In the genomic region with DNA sequence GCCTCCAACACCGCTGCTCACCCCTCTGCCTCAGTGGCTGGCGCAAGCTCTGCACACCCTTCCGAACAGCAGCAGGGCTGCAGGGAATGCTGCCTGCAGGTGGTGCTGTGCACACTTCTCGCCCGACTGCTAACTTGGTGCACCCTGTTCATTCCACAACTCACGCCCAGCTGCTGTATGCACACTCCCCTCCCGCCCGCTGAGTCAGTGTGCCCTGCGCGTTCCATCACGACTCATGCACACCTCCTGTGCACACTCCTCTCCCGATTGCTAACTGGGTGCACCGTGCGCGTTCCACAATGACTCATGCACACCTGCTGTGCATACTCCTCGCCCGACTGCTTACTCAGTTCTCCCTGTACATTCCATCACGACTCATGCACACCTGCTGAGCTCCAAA, we compare ENCODE assay signal across 1 cellular context.
TF ChIP-seq lines count a peak whose summit lies in the region.

No MANE protein-coding gene starts in this region.

TF ChIP-seq in GM23338, 12 proteins besides CTCF, POLR2A, EP300 and RAD21 (continued from another document):
- TF ChIP-seq, protein P1, sequence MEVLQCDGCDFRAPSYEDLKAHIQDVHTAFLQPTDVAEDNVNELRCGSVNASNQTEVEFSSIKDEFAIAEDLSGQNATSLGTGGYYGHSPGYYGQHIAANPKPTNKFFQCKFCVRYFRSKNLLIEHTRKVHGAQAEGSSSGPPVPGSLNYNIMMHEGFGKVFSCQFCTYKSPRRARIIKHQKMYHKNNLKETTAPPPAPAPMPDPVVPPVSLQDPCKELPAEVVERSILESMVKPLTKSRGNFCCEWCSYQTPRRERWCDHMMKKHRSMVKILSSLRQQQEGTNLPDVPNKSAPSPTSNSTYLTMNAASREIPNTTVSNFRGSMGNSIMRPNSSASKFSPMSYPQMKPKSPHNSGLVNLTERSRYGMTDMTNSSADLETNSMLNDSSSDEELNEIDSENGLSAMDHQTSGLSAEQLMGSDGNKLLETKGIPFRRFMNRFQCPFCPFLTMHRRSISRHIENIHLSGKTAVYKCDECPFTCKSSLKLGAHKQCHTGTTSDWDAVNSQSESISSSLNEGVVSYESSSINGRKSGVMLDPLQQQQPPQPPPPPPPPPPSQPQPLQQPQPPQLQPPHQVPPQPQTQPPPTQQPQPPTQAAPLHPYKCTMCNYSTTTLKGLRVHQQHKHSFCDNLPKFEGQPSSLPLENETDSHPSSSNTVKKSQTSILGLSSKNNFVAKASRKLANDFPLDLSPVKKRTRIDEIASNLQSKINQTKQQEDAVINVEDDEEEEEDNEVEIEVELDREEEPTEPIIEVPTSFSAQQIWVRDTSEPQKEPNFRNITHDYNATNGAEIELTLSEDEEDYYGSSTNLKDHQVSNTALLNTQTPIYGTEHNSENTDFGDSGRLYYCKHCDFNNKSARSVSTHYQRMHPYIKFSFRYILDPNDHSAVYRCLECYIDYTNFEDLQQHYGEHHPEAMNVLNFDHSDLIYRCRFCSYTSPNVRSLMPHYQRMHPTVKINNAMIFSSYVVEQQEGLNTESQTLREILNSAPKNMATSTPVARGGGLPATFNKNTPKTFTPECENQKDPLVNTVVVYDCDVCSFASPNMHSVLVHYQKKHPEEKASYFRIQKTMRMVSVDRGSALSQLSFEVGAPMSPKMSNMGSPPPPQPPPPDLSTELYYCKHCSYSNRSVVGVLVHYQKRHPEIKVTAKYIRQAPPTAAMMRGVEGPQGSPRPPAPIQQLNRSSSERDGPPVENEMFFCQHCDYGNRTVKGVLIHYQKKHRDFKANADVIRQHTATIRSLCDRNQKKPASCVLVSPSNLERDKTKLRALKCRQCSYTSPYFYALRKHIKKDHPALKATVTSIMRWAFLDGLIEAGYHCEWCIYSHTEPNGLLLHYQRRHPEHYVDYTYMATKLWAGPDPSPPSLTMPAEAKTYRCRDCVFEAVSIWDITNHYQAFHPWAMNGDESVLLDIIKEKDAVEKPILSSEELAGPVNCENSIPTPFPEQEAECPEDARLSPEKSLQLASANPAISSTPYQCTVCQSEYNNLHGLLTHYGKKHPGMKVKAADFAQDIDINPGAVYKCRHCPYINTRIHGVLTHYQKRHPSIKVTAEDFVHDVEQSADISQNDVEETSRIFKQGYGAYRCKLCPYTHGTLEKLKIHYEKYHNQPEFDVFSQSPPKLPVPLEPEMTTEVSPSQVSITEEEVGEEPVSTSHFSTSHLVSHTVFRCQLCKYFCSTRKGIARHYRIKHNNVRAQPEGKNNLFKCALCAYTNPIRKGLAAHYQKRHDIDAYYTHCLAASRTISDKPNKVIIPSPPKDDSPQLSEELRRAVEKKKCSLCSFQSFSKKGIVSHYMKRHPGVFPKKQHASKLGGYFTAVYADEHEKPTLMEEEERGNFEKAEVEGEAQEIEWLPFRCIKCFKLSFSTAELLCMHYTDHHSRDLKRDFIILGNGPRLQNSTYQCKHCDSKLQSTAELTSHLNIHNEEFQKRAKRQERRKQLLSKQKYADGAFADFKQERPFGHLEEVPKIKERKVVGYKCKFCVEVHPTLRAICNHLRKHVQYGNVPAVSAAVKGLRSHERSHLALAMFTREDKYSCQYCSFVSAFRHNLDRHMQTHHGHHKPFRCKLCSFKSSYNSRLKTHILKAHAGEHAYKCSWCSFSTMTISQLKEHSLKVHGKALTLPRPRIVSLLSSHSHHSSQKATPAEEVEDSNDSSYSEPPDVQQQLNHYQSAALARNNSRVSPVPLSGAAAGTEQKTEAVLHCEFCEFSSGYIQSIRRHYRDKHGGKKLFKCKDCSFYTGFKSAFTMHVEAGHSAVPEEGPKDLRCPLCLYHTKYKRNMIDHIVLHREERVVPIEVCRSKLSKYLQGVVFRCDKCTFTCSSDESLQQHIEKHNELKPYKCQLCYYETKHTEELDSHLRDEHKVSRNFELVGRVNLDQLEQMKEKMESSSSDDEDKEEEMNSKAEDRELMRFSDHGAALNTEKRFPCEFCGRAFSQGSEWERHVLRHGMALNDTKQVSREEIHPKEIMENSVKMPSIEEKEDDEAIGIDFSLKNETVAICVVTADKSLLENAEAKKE (CRISPR knock-in tag; IDR thresholded peaks at IDR 0.05), result no peak
- no peak for TF ChIP-seq ZNF331 (CRISPR knock-in tag; IDR thresholded peaks at IDR 0.05; ENCODE audit: low read depth)
- TF ChIP-seq CREB1 (CRISPR knock-in tag; IDR thresholded peaks at IDR 0.05; ENCODE audit: low read depth), result no peak
- TF ChIP-seq EZH2phosphoT487 (IDR thresholded peaks at IDR 0.05; ENCODE audit: unreplicated experiment), result no peak
- TF ChIP-seq NANOG (IDR thresholded peaks at IDR 0.05; ENCODE audit: borderline replicate concordance), result no peak
- TF ChIP-seq JUNB (IDR thresholded peaks at IDR 0.05; ENCODE audit: unreplicated experiment), result no peak
- TF ChIP-seq POLR2AphosphoS5 (IDR thresholded peaks at IDR 0.05; ENCODE audit: low read depth), result no peak
- no peak for TF ChIP-seq STAT1 (IDR thresholded peaks at IDR 0.05; ENCODE audit: unreplicated experiment)
- TF ChIP-seq, protein P2, sequence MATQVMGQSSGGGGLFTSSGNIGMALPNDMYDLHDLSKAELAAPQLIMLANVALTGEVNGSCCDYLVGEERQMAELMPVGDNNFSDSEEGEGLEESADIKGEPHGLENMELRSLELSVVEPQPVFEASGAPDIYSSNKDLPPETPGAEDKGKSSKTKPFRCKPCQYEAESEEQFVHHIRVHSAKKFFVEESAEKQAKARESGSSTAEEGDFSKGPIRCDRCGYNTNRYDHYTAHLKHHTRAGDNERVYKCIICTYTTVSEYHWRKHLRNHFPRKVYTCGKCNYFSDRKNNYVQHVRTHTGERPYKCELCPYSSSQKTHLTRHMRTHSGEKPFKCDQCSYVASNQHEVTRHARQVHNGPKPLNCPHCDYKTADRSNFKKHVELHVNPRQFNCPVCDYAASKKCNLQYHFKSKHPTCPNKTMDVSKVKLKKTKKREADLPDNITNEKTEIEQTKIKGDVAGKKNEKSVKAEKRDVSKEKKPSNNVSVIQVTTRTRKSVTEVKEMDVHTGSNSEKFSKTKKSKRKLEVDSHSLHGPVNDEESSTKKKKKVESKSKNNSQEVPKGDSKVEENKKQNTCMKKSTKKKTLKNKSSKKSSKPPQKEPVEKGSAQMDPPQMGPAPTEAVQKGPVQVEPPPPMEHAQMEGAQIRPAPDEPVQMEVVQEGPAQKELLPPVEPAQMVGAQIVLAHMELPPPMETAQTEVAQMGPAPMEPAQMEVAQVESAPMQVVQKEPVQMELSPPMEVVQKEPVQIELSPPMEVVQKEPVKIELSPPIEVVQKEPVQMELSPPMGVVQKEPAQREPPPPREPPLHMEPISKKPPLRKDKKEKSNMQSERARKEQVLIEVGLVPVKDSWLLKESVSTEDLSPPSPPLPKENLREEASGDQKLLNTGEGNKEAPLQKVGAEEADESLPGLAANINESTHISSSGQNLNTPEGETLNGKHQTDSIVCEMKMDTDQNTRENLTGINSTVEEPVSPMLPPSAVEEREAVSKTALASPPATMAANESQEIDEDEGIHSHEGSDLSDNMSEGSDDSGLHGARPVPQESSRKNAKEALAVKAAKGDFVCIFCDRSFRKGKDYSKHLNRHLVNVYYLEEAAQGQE (IDR thresholded peaks at IDR 0.05; ENCODE audit: unreplicated experiment), result no peak
- TF ChIP-seq, protein P3, sequence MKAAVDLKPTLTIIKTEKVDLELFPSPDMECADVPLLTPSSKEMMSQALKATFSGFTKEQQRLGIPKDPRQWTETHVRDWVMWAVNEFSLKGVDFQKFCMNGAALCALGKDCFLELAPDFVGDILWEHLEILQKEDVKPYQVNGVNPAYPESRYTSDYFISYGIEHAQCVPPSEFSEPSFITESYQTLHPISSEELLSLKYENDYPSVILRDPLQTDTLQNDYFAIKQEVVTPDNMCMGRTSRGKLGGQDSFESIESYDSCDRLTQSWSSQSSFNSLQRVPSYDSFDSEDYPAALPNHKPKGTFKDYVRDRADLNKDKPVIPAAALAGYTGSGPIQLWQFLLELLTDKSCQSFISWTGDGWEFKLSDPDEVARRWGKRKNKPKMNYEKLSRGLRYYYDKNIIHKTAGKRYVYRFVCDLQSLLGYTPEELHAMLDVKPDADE (IDR thresholded peaks at IDR 0.05), result no peak
- no peak for TF ChIP-seq EZH2 (IDR thresholded peaks at IDR 0.05; ENCODE audit: low read depth, unreplicated experiment)
